Comparison of ENCODE assay signal across 1 cellular context in the genomic region with DNA sequence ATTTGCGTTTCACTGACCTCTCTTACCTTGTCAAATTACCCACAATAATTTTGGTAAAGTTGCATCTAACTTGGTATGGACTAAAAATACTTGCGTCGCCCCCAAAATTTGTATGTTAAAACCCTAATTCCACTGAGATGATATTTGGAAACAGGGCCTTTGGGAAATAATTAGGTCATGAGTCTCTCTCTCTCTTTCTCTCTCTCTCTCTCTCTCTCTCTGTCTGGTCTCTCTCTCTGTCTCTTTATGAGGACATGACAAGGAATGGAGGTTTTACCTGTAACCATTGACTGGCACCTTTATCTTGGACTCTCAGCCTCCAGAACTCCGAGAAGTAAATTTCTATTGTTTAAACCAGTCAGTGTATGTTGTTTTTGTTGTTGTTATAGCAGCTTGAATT.
TF ChIP-seq lines count a peak whose summit lies in the region.
"Not testable (repeated sequence)": the region's sequence is repeated elsewhere in the genome, so short reads cannot be mapped to it uniquely, and the experiment has no call there.

No MANE protein-coding gene starts in this region.

- not testable (repeated sequence) for H3K27ac ChIP-seq in HEK293 (ENCODE audit: extremely low read depth, low read depth, low read length)

- not testable (repeated sequence) for H3K36me3 ChIP-seq in HEK293 (ENCODE audit: control insufficient read depth in 2 of 2, insufficient read depth in 1 of 2, low read length in 2 of 2)

- not testable (repeated sequence) for H3K4me1 ChIP-seq in HEK293 (ENCODE audit: control insufficient read depth, insufficient read depth, low read length)

- H3K4me3 ChIP-seq in HEK293 (ENCODE audit: low read depth, low read length): not testable (repeated sequence)

- CTCF ChIA-PET in HEK293 (lab: Yijun Ruan, JAX): not testable (repeated sequence)

- POLR2A ChIA-PET in HEK293 (lab: Yijun Ruan, JAX): not testable (repeated sequence)

- not testable (repeated sequence) for TF ChIP-seq CTCF in HEK293 (tag by site-specific recombination; IDR thresholded peaks at IDR 0.05)

- H3K9me3 ChIP-seq in HEK293 (ENCODE audit: control insufficient read depth, insufficient read depth, low read depth, low read length): not testable (repeated sequence)

TF ChIP-seq in HEK293, 187 proteins besides CTCF, POLR2A, EP300 and RAD21:
- peak; percentile 92 for TF ChIP-seq ZNF596 (tag by site-specific recombination; IDR thresholded peaks at IDR 0.05)
